In genomic region chr5:88676637-88677481, GRCh38 we compare ENCODE assay signal across 13 cellular contexts.
A peak's percentile ranks its signal among the peaks of the same experiment; 100 is the strongest.
DNase-seq lines count a peak whose midpoint lies in the region; ATAC-seq and TF ChIP-seq lines count a peak whose summit lies in the region.
"Had no signal": no experiment of that assay in that cellular context is flagged by ENCODE, and none has a peak within 500 bp of the region (broad histone marks: within the 10 kb centered on the region; RNA-seq: fewer than 3 reads in every experiment).

No MANE protein-coding gene starts in this region.

- H3K4me1 Mint-ChIP-seq in activated T-cell treated with anti-CD3 and anti-CD28 coated beads, Interleukin-2, amount 50 U/mL, for 72 hours (ENCODE audit: low read depth), result peaks cover 45% of the 10 kb centered on the region
- H3K4me1 Mint-ChIP-seq in activated T-cell treated with anti-CD3 and anti-CD28 coated beads, Interleukin-2, amount 50 U/mL, for 24 hours (ENCODE audit: low read depth), result peaks cover 42% of the 10 kb centered on the region
- peaks cover 28% of the 10 kb centered on the region for H3K4me1 Mint-ChIP-seq in glutamatergic neuron (ENCODE audit: low read depth, unreplicated experiment)

- TF ChIP-seq CTCF in glutamatergic neuron (IDR thresholded peaks at IDR 0.05; ENCODE audit: partially characterized antibody, unreplicated experiment) (no peak), left lung (IDR thresholded peaks at IDR 0.05) (no peak)

- no peaks in the 10 kb centered on the region; the same call in 1 of the 2 replicates for H3K36me3 ChIP-seq in SJSA1
- H3K36me3 ChIP-seq in left lung, result no peaks in the 10 kb centered on the region
- H3K36me3 ChIP-seq: ovary, transverse colon had no signal

- H3K27me3 ChIP-seq in SJSA1 (replicated peaks) (no peaks in the 10 kb centered on the region), left lung (peaks cover 97 to 100% of the 10 kb centered on the region in 2 donors)

- H3K36me3 Mint-ChIP-seq in activated T-cell treated with anti-CD3 and anti-CD28 coated beads, Interleukin-2, amount 50 U/mL, for 72 hours (ENCODE audit: insufficient read depth in 2 of 2), result peaks cover 15 to 19% of the 10 kb centered on the region in 2 donors
- no peaks in the 10 kb centered on the region for H3K36me3 Mint-ChIP-seq in activated T-cell treated with anti-CD3 and anti-CD28 coated beads, Interleukin-2, amount 50 U/mL, for 24 hours (ENCODE audit: low read depth)
- no peaks in the 10 kb centered on the region for H3K36me3 Mint-ChIP-seq in glutamatergic neuron (ENCODE audit: unreplicated experiment)

- no peak overlapping the region for H3K27ac Mint-ChIP-seq in activated T-cell treated with anti-CD3 and anti-CD28 coated beads, Interleukin-2, amount 50 U/mL, for 72 hours
- no peak overlapping the region for H3K27ac Mint-ChIP-seq in activated T-cell treated with anti-CD3 and anti-CD28 coated beads, Interleukin-2, amount 50 U/mL, for 24 hours
- H3K27ac Mint-ChIP-seq in glutamatergic neuron (ENCODE audit: unreplicated experiment), result peak overlapping the region; percentile 1

- H3K27me3 Mint-ChIP-seq in activated T-cell treated with anti-CD3 and anti-CD28 coated beads, Interleukin-2, amount 50 U/mL, for 72 hours (ENCODE audit: low read depth), result peaks cover 92% of the 10 kb centered on the region
- peaks cover 90% of the 10 kb centered on the region for H3K27me3 Mint-ChIP-seq in activated T-cell treated with anti-CD3 and anti-CD28 coated beads, Interleukin-2, amount 50 U/mL, for 24 hours
- H3K27me3 Mint-ChIP-seq in glutamatergic neuron (ENCODE audit: unreplicated experiment), result peaks cover 27% of the 10 kb centered on the region

- H3K27ac ChIP-seq in SJSA1 (no peak overlapping the region), temporal lobe (ENCODE audit: low read depth, low read length) (peak overlapping the region; percentile 88), left lung (no peak overlapping the region)
- H3K27ac ChIP-seq: ovary had no signal

- H3K4me3 Mint-ChIP-seq in activated T-cell treated with anti-CD3 and anti-CD28 coated beads, Interleukin-2, amount 50 U/mL, for 72 hours, result peak overlapping the region; percentile 60 to 74
- H3K4me3 Mint-ChIP-seq in activated T-cell treated with anti-CD3 and anti-CD28 coated beads, Interleukin-2, amount 50 U/mL, for 24 hours, result no peak overlapping the region
- H3K4me3 Mint-ChIP-seq in glutamatergic neuron (ENCODE audit: unreplicated experiment), result peak overlapping the region; percentile 94

- no peak for ATAC-seq in activated T-cell treated with anti-CD3 and anti-CD28 coated beads, Interleukin-2, amount 50 U/mL, for 72 hours (replicated peaks in 1 of 2)
- ATAC-seq in left lung (no peak), GM21619 (IDR thresholded peaks at IDR 0.05; ENCODE audit: unreplicated experiment) (no peak), HG03175 (IDR thresholded peaks at IDR 0.05; ENCODE audit: unreplicated experiment) (no peak)

- DNase-seq in activated T-cell treated with anti-CD3 and anti-CD28 coated beads, Interleukin-2, amount 50 U/mL, for 72 hours, result no peak
- no peak for DNase-seq in activated T-cell treated with anti-CD3 and anti-CD28 coated beads, Interleukin-2, amount 50 U/mL, for 24 hours
- no peak for DNase-seq in SJSA1 (ENCODE audit: low read depth in 1 of 2, low spot score in 2 of 2)
- DNase-seq in glutamatergic neuron, result no peak
- no peak for DNase-seq in left lung
- DNase-seq: activated CD4-positive, CD25-positive, alpha-beta regulatory T cell; erythroblast; NCI-H1436; ovary; transverse colon had no signal

- intact Hi-C loops in left lung (cut with DNase I), result no loop called here

- H3K4me3 ChIP-seq in SJSA1, result peak overlapping the region; percentile 60
- H3K4me3 ChIP-seq in left lung, result no peak overlapping the region

- H3K4me1 ChIP-seq in SJSA1 (replicated peaks) (peaks cover 14% of the 10 kb centered on the region), left lung (peaks cover 10 to 31% of the 10 kb centered on the region in 2 donors)

- H3K9me3 ChIP-seq in SJSA1 (replicated peaks) (no peaks in the 10 kb centered on the region), left lung (no peaks in the 10 kb centered on the region)
- H3K9me3 ChIP-seq: transverse colon had no signal

- H3K9me3 Mint-ChIP-seq in activated T-cell treated with anti-CD3 and anti-CD28 coated beads, Interleukin-2, amount 50 U/mL, for 72 hours, result no peaks in the 10 kb centered on the region
- no peaks in the 10 kb centered on the region for H3K9me3 Mint-ChIP-seq in activated T-cell treated with anti-CD3 and anti-CD28 coated beads, Interleukin-2, amount 50 U/mL, for 24 hours
- H3K9me3 Mint-ChIP-seq in glutamatergic neuron (ENCODE audit: unreplicated experiment), result peaks cover 34% of the 10 kb centered on the region
